In the genomic region with DNA sequence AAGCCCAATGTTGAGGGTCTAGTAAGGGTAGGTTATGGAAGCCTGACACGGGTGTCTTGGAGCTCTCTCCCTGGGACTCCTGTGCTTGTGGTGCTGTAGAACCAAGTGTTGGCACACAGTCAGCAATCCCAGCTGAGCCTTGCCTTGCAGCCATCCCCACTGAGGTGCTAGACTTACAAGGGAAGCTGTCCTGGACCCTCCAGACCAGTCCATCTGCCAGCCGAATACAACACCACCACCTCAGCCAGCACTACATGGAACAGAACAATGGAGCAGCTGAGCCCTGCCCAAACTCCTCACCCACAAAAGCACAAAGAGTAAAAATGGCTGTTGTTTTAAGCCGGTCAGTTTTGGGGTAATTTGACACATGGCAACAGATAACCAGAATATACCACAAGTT, we compare ENCODE assay signal across 1 cellular context.
TF ChIP-seq lines count a peak whose summit lies in the region.

No MANE protein-coding gene starts in this region.

TF ChIP-seq in H1, 55 proteins besides CTCF, POLR2A, EP300 and RAD21:
- TF ChIP-seq GTF2F1 (IDR thresholded peaks at IDR 0.05; ENCODE audit: borderline replicate concordance, low read depth, low read length) (no peak), SAP30 (IDR thresholded peaks at IDR 0.05; ENCODE audit: insufficient read depth, insufficient replicate concordance, low read length) (no peak), CTBP2 (IDR thresholded peaks at IDR 0.05; ENCODE audit: borderline replicate concordance, insufficient read depth, insufficient read length, low read length) (no peak), TAF7 (optimal IDR thresholded peaks at IDR 0.05; ENCODE audit: borderline replicate concordance, low read depth, low read length) (no peak), CREB1 (IDR thresholded peaks at IDR 0.05) (no peak), RNF2 (IDR thresholded peaks at IDR 0.05; ENCODE audit: borderline replicate concordance, low read depth, low read length, missing control alignments, poor library complexity, severe bottlenecking) (no peak)
